ENCODE assay signal across 9 cellular contexts in the genomic region with DNA sequence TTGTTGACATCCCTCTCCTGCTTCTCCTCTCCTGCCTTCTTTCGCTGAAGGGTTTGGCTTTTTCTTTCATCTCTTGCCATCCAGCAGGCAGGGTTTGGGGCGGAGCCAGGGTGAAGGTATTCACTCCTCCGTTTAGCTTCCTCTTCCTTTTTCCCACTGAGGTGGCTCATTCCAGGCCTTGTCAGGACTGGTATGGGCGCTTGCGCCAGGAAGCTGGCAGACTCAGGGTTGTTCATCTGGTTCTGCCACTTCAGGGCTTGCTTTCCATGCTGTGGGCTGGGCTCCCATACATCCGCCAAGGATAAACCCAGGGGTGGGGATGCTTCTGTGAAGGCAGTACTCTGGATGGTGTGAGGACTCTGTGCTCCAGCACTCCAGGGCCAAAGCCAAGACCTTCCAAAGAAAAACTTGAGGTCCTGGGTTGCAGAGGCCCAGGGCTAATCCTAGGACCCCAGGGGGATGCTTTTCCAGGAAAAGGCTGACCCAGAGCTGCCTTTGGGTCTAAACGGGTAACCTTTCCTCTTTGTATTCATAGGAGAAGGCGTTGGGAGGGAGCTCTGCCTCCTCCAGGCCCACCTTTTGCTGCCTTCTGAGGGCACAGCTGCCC. TPM values are rescaled to one million over a fixed set of nuclear protein-coding genes. Genes with fewer than 3 reads are reported as not detected.
DNase-seq lines count a peak whose midpoint lies in the region; ATAC-seq and TF ChIP-seq lines count a peak whose summit lies in the region.
"Had no signal": no experiment of that assay in that cellular context is flagged by ENCODE, and none has a peak within 500 bp of the region (broad histone marks: within the 10 kb centered on the region; RNA-seq: fewer than 3 reads in every experiment).

No MANE protein-coding gene starts in this region.

- H3K9ac ChIP-seq in SK-N-SH = no peak overlapping the region

- no peak for TF ChIP-seq EP300 in SK-N-SH (IDR thresholded peaks at IDR 0.05; ENCODE audit: borderline replicate concordance in 1 of 2, low read depth in 1 of 2, low read length in 1 of 2)

- no peak overlapping the region for H3K4me2 ChIP-seq in SK-N-SH

- 88% methylated on average over 7 of the region's 8 CpGs for WGBS in SK-N-SH (ENCODE audit: low lambda C conversion rate)
- 21 to 30% methylated on average over 6 to 8 of the region's 8 CpGs for WGBS in body of pancreas, 2 donors

- H3K36me3 ChIP-seq in SK-N-SH (replicated peaks in 1 of 2; ENCODE audit: control insufficient read depth in 1 of 2, insufficient read depth in 2 of 2, low read length in 1 of 2) (no peaks in the 10 kb centered on the region), body of pancreas (replicated peaks in 1 of 2; ENCODE audit: insufficient read depth in 1 of 2, low read depth in 2 of 2) (no peaks in the 10 kb centered on the region), lower lobe of right lung (no peaks in the 10 kb centered on the region)

- no peaks in the 10 kb centered on the region for H3K9me3 ChIP-seq in SK-N-SH
- H3K9me3 ChIP-seq in body of pancreas = no peaks in the 10 kb centered on the region
- H3K9me3 ChIP-seq in lower lobe of right lung = no peaks in the 10 kb centered on the region

- ATAC-seq in SK-N-SH treated with all-trans-retinoic acid at 6 μM for 48 hours (peak; percentile 32), body of pancreas (peak; percentile 95), lower lobe of right lung (peak; percentile 94), HG03135 (IDR thresholded peaks at IDR 0.05; ENCODE audit: unreplicated experiment) (no peak)
- ATAC-seq: activated T-cell treated with anti-CD3 and anti-CD28 coated beads, Interleukin-2, amount 50 U/mL, for 4 hours had no signal

- intact Hi-C loops in body of pancreas (cut with DNase I) = no loop called here
- intact Hi-C loops in lower lobe of right lung (cut with DNase I) = no loop called here

- peak in 2 of 3 donors; percentile 15 to 19 for TF ChIP-seq POLR2A in body of pancreas (IDR thresholded peaks at IDR 0.05)

- H3F3A ChIP-seq in SK-N-SH (replicated peaks; ENCODE audit: insufficient read depth) = no peaks in the 10 kb centered on the region

- POLR2A ChIA-PET in SK-N-SH (lab: Yijun Ruan, JAX) = no interaction called here

- H3K27ac ChIP-seq in SK-N-SH (ENCODE audit: low read depth in 2 of 2, low read length in 1 of 2) (no peak overlapping the region), body of pancreas (peak overlapping the region; percentile 30 to 63 (median 56)), lower lobe of right lung (peak overlapping the region; percentile 55), substantia nigra (ENCODE audit: low read depth, low read length, poor library complexity, severe bottlenecking) (no peak overlapping the region)

- DNase-seq in SK-N-SH = no peak
- DNase-seq in body of pancreas = peak; percentile 71 to 88 (median 86)
- peak; percentile 89 for DNase-seq in lower lobe of right lung
- DNase-seq in ureter (ENCODE audit: low spot score) = peak; percentile 88
- DNase-seq in substantia nigra (lab: John Stamatoyannopoulos, UW) = no peak
- DNase-seq in NCI-H1694 (lab: John Stamatoyannopoulos, UW) = no peak
- DNase-seq: activated T-cell treated with anti-CD3 and anti-CD28 coated beads, Interleukin-2, amount 50 U/mL, for 4 hours had no signal

- H3K4me1 ChIP-seq in SK-N-SH (ENCODE audit: control insufficient read depth in 1 of 2, insufficient read depth in 2 of 2, low read depth in 1 of 2, low read length in 1 of 2) (no peaks in the 10 kb centered on the region), body of pancreas (peaks cover 9% of the 10 kb centered on the region), lower lobe of right lung (peaks cover 16% of the 10 kb centered on the region)

- CTCF ChIA-PET in SK-N-SH (lab: Yijun Ruan, JAX) = interaction anchor here (1.7 kb wide), 1 partner anchor 169 kb away, joined by 3 read pairs; no protein-coding TSS in a partner anchor

- no peaks in the 10 kb centered on the region for H3K79me2 ChIP-seq in SK-N-SH (ENCODE audit: insufficient read depth)

- no peak overlapping the region for H3K4me3 ChIP-seq in SK-N-SH (ENCODE audit: low read depth in 2 of 2, low read length in 1 of 2)
- no peak overlapping the region for H3K4me3 ChIP-seq in body of pancreas
- no peak overlapping the region for H3K4me3 ChIP-seq in lower lobe of right lung

- H4K20me1 ChIP-seq in SK-N-SH (ENCODE audit: insufficient read depth) = no peaks in the 10 kb centered on the region

- TF ChIP-seq CTCF in SK-N-SH (IDR thresholded peaks at IDR 0.05) (no peak), body of pancreas (IDR thresholded peaks at IDR 0.05) (no peak), lower lobe of right lung (IDR thresholded peaks at IDR 0.05) (no peak)

- TF ChIP-seq RAD21 in SK-N-SH (IDR thresholded peaks at IDR 0.05; ENCODE audit: low read length) = no peak

- H2AFZ ChIP-seq in SK-N-SH (ENCODE audit: low read depth) = no peak overlapping the region

- no peaks in the 10 kb centered on the region for H3K27me3 ChIP-seq in SK-N-SH (ENCODE audit: insufficient read depth)
- no peaks in the 10 kb centered on the region for H3K27me3 ChIP-seq in body of pancreas
- H3K27me3 ChIP-seq in lower lobe of right lung (ENCODE audit: low read depth) = no peaks in the 10 kb centered on the region

- no peaks in the 10 kb centered on the region for H3K9me2 ChIP-seq in SK-N-SH

TF ChIP-seq in SK-N-SH treated with all-trans-retinoic acid at 6 μM for 48 hours, 23 proteins besides CTCF, POLR2A, EP300 and RAD21:
- no peak for TF ChIP-seq ZNF70 (CRISPR knock-in tag; IDR thresholded peaks at IDR 0.05)
- no peak for TF ChIP-seq ZFP3 (CRISPR knock-in tag; IDR thresholded peaks at IDR 0.05)
- no peak for TF ChIP-seq ARNTL (CRISPR knock-in tag; IDR thresholded peaks at IDR 0.05; ENCODE audit: borderline replicate concordance, low read depth)
- TF ChIP-seq CSDC2 (CRISPR knock-in tag; IDR thresholded peaks at IDR 0.05) = no peak
- TF ChIP-seq ISL1 (CRISPR knock-in tag; IDR thresholded peaks at IDR 0.05) = no peak
- TF ChIP-seq SNAI2 (CRISPR knock-in tag; IDR thresholded peaks at IDR 0.05) = no peak
- no peak for TF ChIP-seq TCF4 (CRISPR knock-in tag; IDR thresholded peaks at IDR 0.05; ENCODE audit: borderline replicate concordance)
- no peak for TF ChIP-seq ZFP30 (CRISPR knock-in tag; IDR thresholded peaks at IDR 0.05)
- TF ChIP-seq RARB (CRISPR knock-in tag; IDR thresholded peaks at IDR 0.05) = no peak
- no peak for TF ChIP-seq BACH2 (CRISPR knock-in tag; IDR thresholded peaks at IDR 0.05; ENCODE audit: borderline replicate concordance)
- no peak for TF ChIP-seq OSR1 (CRISPR knock-in tag; IDR thresholded peaks at IDR 0.05)
- TF ChIP-seq ESRRG (CRISPR knock-in tag; IDR thresholded peaks at IDR 0.05) = no peak
- TF ChIP-seq POU6F1 (CRISPR knock-in tag; IDR thresholded peaks at IDR 0.05; ENCODE audit: borderline replicate concordance, low read depth) = no peak

TF ChIP-seq in SK-N-SH, 30 proteins besides CTCF, POLR2A, EP300 and RAD21:
- TF ChIP-seq EZH2phosphoT487 (IDR thresholded peaks at IDR 0.05; ENCODE audit: borderline replicate concordance, low read depth) = no peak
- TF ChIP-seq FOSL2 (IDR thresholded peaks at IDR 0.05; ENCODE audit: borderline replicate concordance, low read depth) = no peak
- TF ChIP-seq ZBTB33 (IDR thresholded peaks at IDR 0.05; ENCODE audit: borderline replicate concordance, low read depth) = no peak
- no peak for TF ChIP-seq NFIC (IDR thresholded peaks at IDR 0.05; ENCODE audit: borderline replicate concordance)
- TF ChIP-seq POLR2AphosphoS5 (IDR thresholded peaks at IDR 0.05; ENCODE audit: low read depth, low read length) = no peak
- no peak for TF ChIP-seq YY1 (IDR thresholded peaks at IDR 0.05; ENCODE audit: low read depth)
- no peak for TF ChIP-seq MEF2A (IDR thresholded peaks at IDR 0.05; ENCODE audit: borderline replicate concordance, low read depth)

RNA-seq across cellular contexts. Expression of gene AMOTL2, which starts 7.7 kb away (rescaled TPM):
- polyA plus RNA-seq in SK-N-SH (2012; rRNA removed) = 163 and 185 TPM in 2 replicates
- 91.0 and 115 TPM in 2 replicates for polyA plus RNA-seq in SK-N-SH (2012; cell fraction: cytosol; rRNA removed)
- polyA plus RNA-seq in SK-N-SH (2012; cell fraction: nucleus; rRNA removed) = 312 and 373 TPM in 2 replicates
- total RNA-seq in body of pancreas (10 to 100 TPM; 65.1 to 71.5 TPM), lower lobe of right lung (77.8 TPM), ureter (76.2 TPM)

Comparison
In these comparisons a context has a peak if more than half of its experiments do, and no peak if none do; other contexts are left out.
1. DNase-seq: peak in body of pancreas (4 of 4), lower lobe of right lung (single experiment) and ureter (single experiment); none in SK-N-SH (single experiment), substantia nigra (0 of 49) and NCI-H1694 (single experiment).
2. H3K27ac ChIP-seq: peak in body of pancreas (4 of 4) and lower lobe of right lung (single experiment); none in SK-N-SH (0 of 2) and substantia nigra (single experiment).